20 cellular contexts compared by ENCODE assay signal in genomic region chr9:15271403-15271802, GRCh38. TPM values are rescaled to one million over a fixed set of nuclear protein-coding genes. Genes with fewer than 3 reads are reported as not detected.
DNase-seq lines count a peak whose midpoint lies in the region; ATAC-seq and TF ChIP-seq lines count a peak whose summit lies in the region.
"Had no signal": no experiment of that assay in that cellular context is flagged by ENCODE, and none has a peak within 500 bp of the region (broad histone marks: within the 10 kb centered on the region; RNA-seq: fewer than 3 reads in every experiment).

No MANE protein-coding gene starts in this region.

- 90 to 100% methylated on average over 4 to 7 of the region's 7 CpGs for WGBS in endodermal cell (ENCODE audit: insufficient coverage in 1 of 2, insufficient read length in 1 of 2), 2 experiments
- WGBS in smooth muscle cell (ENCODE audit: low lambda C conversion rate), result 91% methylated on average over 7 of the region's 7 CpGs

- no TSS peak for BruUV-seq in A673 (replicated peaks; lab: Mats Ljungman, UMichigan)

- H3K4me1 Mint-ChIP-seq in activated CD4-positive, alpha-beta T cell treated with anti-CD3 and anti-CD28 coated beads, Interleukin-2, amount 10 ng/mL, durations not matched to agents 7 days and 5 days, result peaks cover 9% of the 10 kb centered on the region
- H3K4me1 Mint-ChIP-seq in endodermal cell, result peaks cover 12% of the 10 kb centered on the region

- peaks cover 12% of the 10 kb centered on the region for H3K36me3 Mint-ChIP-seq in activated CD4-positive, alpha-beta T cell treated with anti-CD3 and anti-CD28 coated beads, Interleukin-2, amount 10 ng/mL, durations not matched to agents 7 days and 5 days (ENCODE audit: low read depth)
- peaks cover 74% of the 10 kb centered on the region for H3K36me3 Mint-ChIP-seq in endodermal cell (ENCODE audit: low read depth)
- H3K36me3 Mint-ChIP-seq: type B pancreatic cell had no signal

- TF ChIP-seq CTCF in A673 (conservative IDR thresholded peaks at IDR 0.05; ENCODE audit: low read depth, low read length) (no peak), endodermal cell (conservative IDR thresholded peaks at IDR 0.05) (no peak), smooth muscle cell (IDR thresholded peaks at IDR 0.05; ENCODE audit: borderline replicate concordance, insufficient read depth, poor library complexity, severe bottlenecking) (no peak)

- DNase-seq in activated CD4-positive, alpha-beta T cell treated with anti-CD3 and anti-CD28 coated beads for 48 hours, result peak; percentile 40
- DNase-seq in activated CD4-positive, alpha-beta T cell treated with anti-CD3 and anti-CD28 coated beads, Interleukin-2, amount 10 ng/mL, durations not matched to agents 7 days and 5 days, result no peak
- DNase-seq in A673 (ENCODE audit: low spot score), result peak; percentile 3
- peak; percentile 59 for DNase-seq in endodermal cell
- DNase-seq in Right ventricle myocardium superior, result no peak
- no peak for DNase-seq in smooth muscle cell (lab: John Stamatoyannopoulos, UW; ENCODE audit: unreplicated experiment)
- no peak for DNase-seq in NCI-H748 (lab: John Stamatoyannopoulos, UW; ENCODE audit: unreplicated experiment)
- DNase-seq: adrenal gland, Calu3, H9, heart left ventricle, mesendoderm, naive B cell, NCI-H1417 treated with DMSO at 0.1 percent for 48 hours, right cardiac atrium had no signal

- CTCF ChIA-PET in activated CD4-positive, alpha-beta T cell treated with anti-CD3 and anti-CD28 coated beads, Interleukin-2, amount 10 ng/mL, durations not matched to agents 7 days and 5 days (lab: Charles Lee), result interaction anchor here (0.8 to 1.2 kb wide), 2 partner anchors 15 to 262 kb away, joined by 3 to 6 read pairs; no protein-coding TSS in a partner anchor
- CTCF ChIA-PET in A673 (lab: Charles Lee), result no interaction called here

- H3K27ac ChIP-seq in A673 (ENCODE audit: low read depth, low read length, poor library complexity, severe bottlenecking), result no peak overlapping the region
- no peak overlapping the region for H3K27ac ChIP-seq in endodermal cell (ENCODE audit: low read depth, low read length)
- H3K27ac ChIP-seq in smooth muscle cell (ENCODE audit: low read depth), result no peak overlapping the region
- H3K27ac ChIP-seq: A549, adrenal gland, BLaER1, heart left ventricle had no signal

- peak; percentile 61 for ATAC-seq in HG03442 (IDR thresholded peaks at IDR 0.05; ENCODE audit: unreplicated experiment)
- ATAC-seq in Right ventricle myocardium superior (ENCODE audit: poor library complexity), result no peak
- ATAC-seq: A549, heart left ventricle, right cardiac atrium, Right ventricle myocardium inferior had no signal

- no peaks in the 10 kb centered on the region for H3K4me1 ChIP-seq in A673 (ENCODE audit: insufficient read depth, low read length, poor library complexity, severe bottlenecking)
- H3K4me1 ChIP-seq in endodermal cell (ENCODE audit: control insufficient read depth, insufficient read depth, low read length), result no peaks in the 10 kb centered on the region
- H3K4me1 ChIP-seq in smooth muscle cell (ENCODE audit: low read depth), result no peaks in the 10 kb centered on the region
- H3K4me1 ChIP-seq: A549, adrenal gland, heart left ventricle had no signal

- POLR2A ChIA-PET in activated CD4-positive, alpha-beta T cell treated with anti-CD3 and anti-CD28 coated beads, Interleukin-2, amount 10 ng/mL, durations not matched to agents 7 days and 5 days (lab: Charles Lee), result no interaction called here
- POLR2A ChIA-PET in A673 (lab: Charles Lee; ENCODE audit: low non-redundant PET), result no interaction called here

- no peaks in the 10 kb centered on the region for H3K36me3 ChIP-seq in A673 (ENCODE audit: insufficient read depth, low read length, poor library complexity, severe bottlenecking)
- peaks cover 49% of the 10 kb centered on the region for H3K36me3 ChIP-seq in endodermal cell (ENCODE audit: control insufficient read depth, insufficient read depth, low read length)
- no peaks in the 10 kb centered on the region for H3K36me3 ChIP-seq in smooth muscle cell (ENCODE audit: low read depth)
- H3K36me3 ChIP-seq: adrenal gland, BLaER1, heart left ventricle had no signal

- H3K4me2 ChIP-seq in smooth muscle cell, result no peak overlapping the region
- H3K4me2 ChIP-seq: A549, BLaER1 had no signal

- H3K9me3 ChIP-seq in A673 (ENCODE audit: low read depth, low read length, poor library complexity, severe bottlenecking) (no peaks in the 10 kb centered on the region), endodermal cell (ENCODE audit: control insufficient read depth, low read length) (peaks cover 17% of the 10 kb centered on the region), smooth muscle cell (replicated peaks; ENCODE audit: low read depth) (no peaks in the 10 kb centered on the region)
- H3K9me3 ChIP-seq: A549, adrenal gland, BLaER1, heart left ventricle had no signal

- H3K27me3 Mint-ChIP-seq in activated CD4-positive, alpha-beta T cell treated with anti-CD3 and anti-CD28 coated beads, Interleukin-2, amount 10 ng/mL, durations not matched to agents 7 days and 5 days, result no peaks in the 10 kb centered on the region
- no peaks in the 10 kb centered on the region for H3K27me3 Mint-ChIP-seq in endodermal cell (ENCODE audit: insufficient read depth)
- H3K27me3 Mint-ChIP-seq: naive B cell, type B pancreatic cell had no signal

- no peaks in the 10 kb centered on the region for H3K27me3 ChIP-seq in A673 (replicated peaks; ENCODE audit: insufficient read depth, low read depth, low read length, poor library complexity)
- H3K27me3 ChIP-seq in endodermal cell (ENCODE audit: control insufficient read depth, insufficient read depth, low read length, poor library complexity, severe bottlenecking), result no peaks in the 10 kb centered on the region
- no peaks in the 10 kb centered on the region for H3K27me3 ChIP-seq in smooth muscle cell (ENCODE audit: low read depth)
- H3K27me3 ChIP-seq: adrenal gland, BLaER1, heart left ventricle had no signal

- H3K4me3 ChIP-seq in A673 (ENCODE audit: low read depth, low read length, poor library complexity, severe bottlenecking) (no peak overlapping the region), endodermal cell (ENCODE audit: low read length) (no peak overlapping the region), smooth muscle cell (no peak overlapping the region)
- H3K4me3 ChIP-seq: A549, adrenal gland, BLaER1, heart left ventricle had no signal

- no peak overlapping the region for H3K4me3 Mint-ChIP-seq in activated CD4-positive, alpha-beta T cell treated with anti-CD3 and anti-CD28 coated beads, Interleukin-2, amount 10 ng/mL, durations not matched to agents 7 days and 5 days
- no peak overlapping the region for H3K4me3 Mint-ChIP-seq in endodermal cell
- H3K4me3 Mint-ChIP-seq: H9, type B pancreatic cell had no signal

- H3K27ac Mint-ChIP-seq in activated CD4-positive, alpha-beta T cell treated with anti-CD3 and anti-CD28 coated beads, Interleukin-2, amount 10 ng/mL, durations not matched to agents 7 days and 5 days, result no peak overlapping the region
- H3K27ac Mint-ChIP-seq in endodermal cell, result no peak overlapping the region
- H3K27ac Mint-ChIP-seq: H9, naive B cell, type B pancreatic cell had no signal

- intact Hi-C loops in A673 (cut with micrococcal nuclease; ENCODE audit: unreplicated experiment), result loop anchor here (10.0 kb wide), 1 partner anchor 153 kb away; the partner anchor contains the start of gene SNAPC3
- intact Hi-C loops in Right ventricle myocardium superior (cut with DNase I), result no loop called here

- no peak overlapping the region for H2AFZ ChIP-seq in smooth muscle cell (ENCODE audit: low read depth)

- no peaks in the 10 kb centered on the region for H3K79me2 ChIP-seq in smooth muscle cell (ENCODE audit: low read depth)

- no peaks in the 10 kb centered on the region for H3F3A ChIP-seq in smooth muscle cell (ENCODE audit: low read depth)

- H4K20me1 ChIP-seq in smooth muscle cell (ENCODE audit: low read depth), result no peaks in the 10 kb centered on the region
- H4K20me1 ChIP-seq: BLaER1 had no signal

- H3K9ac ChIP-seq in endodermal cell (ENCODE audit: extremely low read depth, low read length, poor library complexity, severe bottlenecking), result no peak overlapping the region
- H3K9ac ChIP-seq in smooth muscle cell (ENCODE audit: low read depth), result no peak overlapping the region
- H3K9ac ChIP-seq: BLaER1 had no signal

- no peaks in the 10 kb centered on the region for H3K9me3 Mint-ChIP-seq in activated CD4-positive, alpha-beta T cell treated with anti-CD3 and anti-CD28 coated beads, Interleukin-2, amount 10 ng/mL, durations not matched to agents 7 days and 5 days
- H3K9me3 Mint-ChIP-seq in endodermal cell, result peaks cover 10% of the 10 kb centered on the region
- H3K9me3 Mint-ChIP-seq: naive B cell, type B pancreatic cell had no signal

RNA-seq across cellular contexts. Expression of gene TTC39B, which starts 35.6 kb away (rescaled TPM):
- 10 to 100 TPM; 25.5 to 27.0 TPM for total RNA-seq in activated CD4-positive, alpha-beta T cell treated with anti-CD3 and anti-CD28 coated beads, Interleukin-2, amount 10 ng/mL, durations not matched to agents 7 days and 5 days
- total RNA-seq in A673 (2021) (0.52 and 1.6 TPM in 2 replicates), endodermal cell (10 to 100 TPM; 53.5 to 69.5 TPM), Right ventricle myocardium superior (1.3 TPM), smooth muscle cell (12.1 and 13.3 TPM in 2 replicates)
- 6.8 TPM for polyA plus RNA-seq in endodermal cell (2013, experiment 1 of 2)
- 5.8 TPM for polyA plus RNA-seq in endodermal cell (2013, experiment 2 of 2)
- 3.5 and 3.8 TPM in 2 replicates for polyA plus RNA-seq in smooth muscle cell

Comparison
In these comparisons a context has a peak if more than half of its experiments do, and no peak if none do; other contexts are left out.
1. DNase-seq: peak in activated CD4-positive, alpha-beta T cell treated with anti-CD3 and anti-CD28 coated beads for 48 hours (single experiment), A673 (single experiment) and endodermal cell (single experiment); none in activated CD4-positive, alpha-beta T cell treated with anti-CD3 and anti-CD28 coated beads, Interleukin-2, amount 10 ng/mL, durations not matched to agents 7 days and 5 days (single experiment), Right ventricle myocardium superior (single experiment), smooth muscle cell (single experiment) and NCI-H748 (single experiment).